8 cellular contexts compared by ENCODE assay signal in genomic region chr11:45846974-45847907, GRCh38. TPM values are rescaled to one million over a fixed set of nuclear protein-coding genes. Genes with fewer than 3 reads are reported as not detected.
DNase-seq lines count a peak whose midpoint lies in the region; ATAC-seq and TF ChIP-seq lines count a peak whose summit lies in the region.

CRY2 (plus strand) TSS chr11:45847475; CDS start chr11:45847491, 16 bp downstream.

- no peaks in the 10 kb centered on the region for H4K20me1 ChIP-seq in fibroblast of lung (ENCODE audit: control insufficient read depth, extremely low read depth, insufficient read depth, low read length)

- POLR2A ChIA-PET in RWPE1 (lab: Yijun Ruan, JAX; ENCODE audit: low non-redundant PET) = interaction anchor here (0.7 kb wide), 1 partner anchor 73 kb away, joined by 3 read pairs; no protein-coding TSS in a partner anchor
- POLR2A ChIA-PET in naive thymus-derived CD8-positive, alpha-beta T cell (lab: Charles Lee) = interaction anchor here (0.9 to 2.3 kb wide), 6 partner anchors 18 to 273 kb away, joined by 3 to 20 read pairs (median 6); partner anchors contain the start of genes LARGE2, PEX16 and SLC35C1

- H3K9me3 ChIP-seq in fibroblast of lung (ENCODE audit: control insufficient read depth, insufficient read depth, low read depth, low read length) = no peaks in the 10 kb centered on the region

- DNase-seq in Daoy (ENCODE audit: low read depth) (peak; percentile 98), GOT3 (lab: John Stamatoyannopoulos, UW) (peak; percentile 98), LNCaP clone FGC (ENCODE audit: low read depth) (peak; percentile 82), RWPE1 (ENCODE audit: low spot score) (peak; percentile 98), fibroblast of lung (ENCODE audit: low read depth in 2 of 2) (peak; percentile 93 to 97)
- DNase-seq in naive thymus-derived CD8-positive, alpha-beta T cell = peak; percentile 96 to 99 (median 98)
- DNase-seq in stimulated activated naive CD4-positive, alpha-beta T cell (lab: John Stamatoyannopoulos, UW) = peak; percentile 94 to 98 (median 97)

- ATAC-seq in activated T-helper 17 cell treated with anti-CD3 and anti-CD28 coated beads, Interleukin-2, amount 50 U/mL, for 72 hours (replicated peaks) = peak; percentile 90
- peak; percentile 78 to 83 for ATAC-seq in naive thymus-derived CD8-positive, alpha-beta T cell

- H3K79me2 ChIP-seq in fibroblast of lung (ENCODE audit: control insufficient read depth, insufficient read depth, low read length) = peaks cover 29% of the 10 kb centered on the region

- TF ChIP-seq CTCF in LNCaP clone FGC (IDR thresholded peaks at IDR 0.05; ENCODE audit: control insufficient read depth, extremely low read depth, insufficient read depth) = peak; percentile 8; the same call in 1 of the 2 replicates
- TF ChIP-seq CTCF in RWPE1 (conservative IDR thresholded peaks at IDR 0.05; ENCODE audit: low read depth) = no peak
- TF ChIP-seq CTCF in fibroblast of lung (conservative IDR thresholded peaks at IDR 0.05 in 1 of 2, IDR thresholded peaks at IDR 0.05 in 1 of 2; ENCODE audit: low read depth in 1 of 2, low read length in 2 of 2) = no peak

- peaks cover 14% of the 10 kb centered on the region for H3K4me1 ChIP-seq in fibroblast of lung (ENCODE audit: control insufficient read depth, extremely low read depth, insufficient read depth, low read length)

- peak within 1 kb of the TSS; percentile 100 for H3K9ac ChIP-seq in fibroblast of lung (ENCODE audit: insufficient read depth, low read length)

- peak within 1 kb of the TSS; percentile 93 for H3K4me2 ChIP-seq in fibroblast of lung (ENCODE audit: extremely low read depth, insufficient read depth, low read length)

- CTCF ChIA-PET in RWPE1 (lab: Yijun Ruan, JAX) = interaction anchor here (0.5 to 0.8 kb wide), 2 partner anchors 24 to 87 kb away, joined by 3 read pairs; no protein-coding TSS in a partner anchor

- peaks cover 10% of the 10 kb centered on the region for H3K36me3 Mint-ChIP-seq in activated T-helper 17 cell treated with anti-CD3 and anti-CD28 coated beads, Interleukin-2, amount 50 U/mL, for 72 hours (ENCODE audit: low read depth)
- peaks cover 0 to 22% (median 0%) of the 10 kb centered on the region in 3 donors for H3K36me3 Mint-ChIP-seq in naive thymus-derived CD8-positive, alpha-beta T cell

- H3K4me3 Mint-ChIP-seq in activated T-helper 17 cell treated with anti-CD3 and anti-CD28 coated beads, Interleukin-2, amount 50 U/mL, for 72 hours = peak within 1 kb of the TSS; percentile 82
- H3K4me3 Mint-ChIP-seq in naive thymus-derived CD8-positive, alpha-beta T cell = peak within 1 kb of the TSS; percentile 77 to 93 (median 88)

- H3K27me3 ChIP-seq in fibroblast of lung (ENCODE audit: control insufficient read depth, insufficient read depth, low read length) = no peaks in the 10 kb centered on the region

- H2AFZ ChIP-seq in fibroblast of lung (ENCODE audit: low read length) = peak within 1 kb of the TSS; percentile 54

- H3K4me3 ChIP-seq in LNCaP clone FGC (ENCODE audit: low read depth, low read length) (peak within 1 kb of the TSS; percentile 97), fibroblast of lung (replicated peaks in 1 of 4; ENCODE audit: control extremely low read depth in 1 of 4, insufficient read depth in 1 of 4, low read depth in 3 of 4, low read length in 4 of 4) (peak within 1 kb of the TSS; percentile 77 to 95 (median 92))

- no peaks in the 10 kb centered on the region for H3K36me3 ChIP-seq in fibroblast of lung (ENCODE audit: control insufficient read depth, insufficient read depth, low read length)

- H3K27ac ChIP-seq in RWPE1 (peak within 1 kb of the TSS; percentile 77), fibroblast of lung (ENCODE audit: insufficient read depth, low read length) (peak within 1 kb of the TSS; percentile 99)

- H3K4me1 Mint-ChIP-seq in activated T-helper 17 cell treated with anti-CD3 and anti-CD28 coated beads, Interleukin-2, amount 50 U/mL, for 72 hours = peaks cover 22% of the 10 kb centered on the region
- H3K4me1 Mint-ChIP-seq in naive thymus-derived CD8-positive, alpha-beta T cell = peaks cover 26 to 67% (median 62%) of the 10 kb centered on the region in 4 donors

- no peaks in the 10 kb centered on the region for H3K9me3 Mint-ChIP-seq in activated T-helper 17 cell treated with anti-CD3 and anti-CD28 coated beads, Interleukin-2, amount 50 U/mL, for 72 hours
- no peaks in the 10 kb centered on the region for H3K9me3 Mint-ChIP-seq in naive thymus-derived CD8-positive, alpha-beta T cell

- H3K27me3 Mint-ChIP-seq in activated T-helper 17 cell treated with anti-CD3 and anti-CD28 coated beads, Interleukin-2, amount 50 U/mL, for 72 hours = no peaks in the 10 kb centered on the region
- peaks cover 0 to 3% (median 0%) of the 10 kb centered on the region in 5 donors for H3K27me3 Mint-ChIP-seq in naive thymus-derived CD8-positive, alpha-beta T cell

- peak within 1 kb of the TSS; percentile 93 for H3K27ac Mint-ChIP-seq in activated T-helper 17 cell treated with anti-CD3 and anti-CD28 coated beads, Interleukin-2, amount 50 U/mL, for 72 hours
- H3K27ac Mint-ChIP-seq in naive thymus-derived CD8-positive, alpha-beta T cell = peak within 1 kb of the TSS; percentile 83 to 100 (median 98)

RNA-seq across cellular contexts. Expression of gene CRY2, which starts in this region (rescaled TPM):
- 5.3 and 14.7 TPM in 2 replicates for total RNA-seq in Daoy (2014; rRNA removed; shearing (Covaris generic))
- total RNA-seq in activated T-helper 17 cell treated with anti-CD3 and anti-CD28 coated beads, Interleukin-2, amount 50 U/mL, for 72 hours = 10 to 100 TPM; 12.3 to 25.4 TPM
- 17.5 and 21.5 TPM in 2 replicates for total RNA-seq in fibroblast of lung
- 8.3 and 8.4 TPM in 2 replicates for polyA plus RNA-seq in fibroblast of lung
- polyA plus RNA-seq in fibroblast of lung (2012) = 7.2 and 8.0 TPM in 2 replicates
- polyA minus RNA-seq in fibroblast of lung (ENCODE audit: low replicate concordance) = 28.6 and 32.7 TPM in 2 replicates
- 10 to 100 TPM; 59.5 to 64.5 TPM for total RNA-seq in naive thymus-derived CD8-positive, alpha-beta T cell
- 10 to 100 TPM; 24.3 to 33.4 (median 30.3) TPM for polyA plus RNA-seq in naive thymus-derived CD8-positive, alpha-beta T cell

Comparison
In these comparisons a context has a peak if more than half of its experiments do, and no peak if none do; other contexts are left out.
1. Peak in every context shown above with its lines: DNase-seq, ATAC-seq, H3K4me3 ChIP-seq and H3K27ac ChIP-seq.